ENCODE assay signal across 8 cellular contexts in the genomic region with DNA sequence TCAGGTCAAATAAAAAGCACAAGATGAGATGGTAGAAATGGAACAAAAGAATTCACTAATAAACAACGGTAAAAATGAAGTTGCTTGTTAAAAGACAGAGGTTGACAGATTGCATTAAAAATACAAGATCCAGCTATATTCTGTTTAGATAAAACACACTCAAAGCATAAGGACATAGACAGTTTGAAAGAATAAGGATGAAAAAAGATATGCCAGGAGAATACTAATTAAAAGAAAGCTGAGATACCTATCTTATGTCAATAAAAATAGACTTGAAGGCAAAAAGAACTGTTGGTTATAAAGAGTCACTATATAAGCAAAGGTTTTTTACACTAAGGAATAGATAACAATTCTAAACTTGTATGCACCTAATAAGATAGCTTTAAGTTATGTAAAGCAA.
"Had no signal": no experiment of that assay in that cellular context is flagged by ENCODE, and none has a peak within 500 bp of the region (broad histone marks: within the 10 kb centered on the region; RNA-seq: fewer than 3 reads in every experiment).

No MANE protein-coding gene starts in this region.

- ATAC-seq: GM12878 had no signal

- FAIRE-seq: G401.6, GM12878, GM12891, GM12892, GM18507, GM19239 had no signal

- H3K4me3 ChIP-seq: GM12878 had no signal

- DNase-seq: GDM1, GF-D8 had no signal
